ENCODE assay signal across 26 cellular contexts in the genomic region with DNA sequence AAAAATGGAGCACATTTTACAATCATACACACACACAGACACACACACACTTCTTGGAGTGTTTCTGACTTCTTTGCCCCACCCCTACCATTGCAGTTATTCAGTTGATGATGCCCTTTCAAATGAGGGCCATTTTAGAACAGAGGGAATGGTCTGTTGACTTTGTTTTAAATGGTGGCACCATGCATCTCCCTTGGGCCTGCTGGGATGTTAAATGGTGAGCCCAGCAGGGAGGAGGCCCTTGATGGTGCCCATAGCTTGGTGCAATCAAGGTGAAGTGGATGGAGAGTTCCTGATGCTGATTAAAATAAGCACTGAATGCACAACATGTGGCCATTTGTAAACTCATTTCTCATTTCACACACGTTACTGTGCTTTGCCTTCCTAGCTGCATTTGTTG. TPM values are rescaled to one million over a fixed set of nuclear protein-coding genes. Genes with fewer than 3 reads are reported as not detected.
DNase-seq lines count a peak whose midpoint lies in the region; ATAC-seq and TF ChIP-seq lines count a peak whose summit lies in the region.
"Had no signal": no experiment of that assay in that cellular context is flagged by ENCODE, and none has a peak within 500 bp of the region (broad histone marks: within the 10 kb centered on the region; RNA-seq: fewer than 3 reads in every experiment).

No MANE protein-coding gene starts in this region.

- no peak overlapping the region for H2AFZ ChIP-seq in neural progenitor cell (replicated peaks)

- H3K9me3 Mint-ChIP-seq in natural killer cell = peaks cover 0 to 5% of the 10 kb centered on the region in 2 donors
- H3K9me3 Mint-ChIP-seq in natural killer cell treated with Interleukin-12 subunit alpha and Interleukin-12 subunit beta and Interleukin-15 and Interleukin-18, amount 100 ng/mL, for 72 hours = peaks cover 3% of the 10 kb centered on the region
- H3K9me3 Mint-ChIP-seq in neural progenitor cell = peaks cover 13% of the 10 kb centered on the region

- no peak for DNase-seq in natural killer cell
- no peak for DNase-seq in natural killer cell treated with Interleukin-12 subunit alpha and Interleukin-12 subunit beta and Interleukin-15 and Interleukin-18, amount 100 ng/mL, for 72 hours (ENCODE audit: low spot score)
- peak; percentile 99 for DNase-seq in NCI-H187 treated with DMSO at 0.1 percent for 48 hours (lab: John Stamatoyannopoulos, UW)
- DNase-seq in NCI-H748 (lab: John Stamatoyannopoulos, UW; ENCODE audit: unreplicated experiment) = peak; percentile 96
- DNase-seq in neural progenitor cell (ENCODE audit: low spot score) = no peak
- DNase-seq in dedifferentiated amniotic fluid mesenchymal stem cell (ENCODE audit: extremely low spot score) = no peak
- no peak for DNase-seq in T-helper 9 cell
- DNase-seq: activated CD4-positive, alpha-beta T cell treated with anti-CD3 and anti-CD28 coated beads, Interleukin-2, amount 50 U/mL, for 48 hours; activated gamma-delta T cell; activated naive CD8-positive, alpha-beta T cell treated with anti-CD3 and anti-CD28 coated beads, Interleukin-2, amount 50 U/mL, for 24 hours; activated T-cell treated with anti-CD3 and anti-CD28 coated beads for 4 hours; body of pancreas; effector CD8-positive, alpha-beta T cell; erythroblast; foreskin keratinocyte; immature natural killer cell; left lung; naive thymus-derived CD8-positive, alpha-beta T cell; NCI-H446 treated with DMSO at 0.1 percent for 48 hours; right lobe of liver; RPMI8226; stimulated activated CD8-positive, alpha-beta memory T cell treated with anti-CD3 and anti-CD28 coated beads, Interleukin-4, amount 100 ng/mL, for 48 hours; upper lobe of right lung had no signal

- H3K27me3 Mint-ChIP-seq in natural killer cell (ENCODE audit: low read depth in 2 of 2) = no peaks in the 10 kb centered on the region
- H3K27me3 Mint-ChIP-seq in natural killer cell treated with Interleukin-12 subunit alpha and Interleukin-12 subunit beta and Interleukin-15 and Interleukin-18, amount 100 ng/mL, for 72 hours = no peaks in the 10 kb centered on the region
- peaks cover under 1% of the 10 kb centered on the region for H3K27me3 Mint-ChIP-seq in neural progenitor cell (ENCODE audit: insufficient read depth, low read depth)
- H3K27me3 Mint-ChIP-seq: activated naive CD8-positive, alpha-beta T cell treated with anti-CD3 and anti-CD28 coated beads, Interleukin-2, amount 50 U/mL, for 24 hours; B cell; naive thymus-derived CD8-positive, alpha-beta T cell had no signal

- no peaks in the 10 kb centered on the region for H3K27me3 ChIP-seq in neural progenitor cell
- H3K27me3 ChIP-seq: body of pancreas, foreskin keratinocyte, left lung, right lobe of liver, upper lobe of right lung had no signal

- no peak overlapping the region for H3K4me2 ChIP-seq in neural progenitor cell

- intact Hi-C loops in natural killer cell (cut with micrococcal nuclease) = no loop called here

- peaks cover 29% of the 10 kb centered on the region for H3K4me1 ChIP-seq in neural progenitor cell
- H3K4me1 ChIP-seq: body of pancreas, foreskin keratinocyte, left lung, right lobe of liver, upper lobe of right lung had no signal

- ATAC-seq in natural killer cell = no peak
- ATAC-seq in natural killer cell treated with Interleukin-12 subunit alpha and Interleukin-12 subunit beta and Interleukin-15 and Interleukin-18, amount 100 ng/mL, for 72 hours = no peak
- ATAC-seq in HG03025 (IDR thresholded peaks at IDR 0.05; ENCODE audit: low FRiP score, unreplicated experiment) = no peak
- ATAC-seq: activated naive CD8-positive, alpha-beta T cell treated with anti-CD3 and anti-CD28 coated beads, Interleukin-2, amount 50 U/mL, for 24 hours; body of pancreas; foreskin keratinocyte; K562; left lung; naive thymus-derived CD8-positive, alpha-beta T cell; right lobe of liver; upper lobe of right lung had no signal

- H3K27ac Mint-ChIP-seq in natural killer cell = peak overlapping the region; percentile 73 to 77
- no peak overlapping the region for H3K27ac Mint-ChIP-seq in natural killer cell treated with Interleukin-12 subunit alpha and Interleukin-12 subunit beta and Interleukin-15 and Interleukin-18, amount 100 ng/mL, for 72 hours
- H3K27ac Mint-ChIP-seq in neural progenitor cell = no peak overlapping the region
- H3K27ac Mint-ChIP-seq: activated naive CD8-positive, alpha-beta T cell treated with anti-CD3 and anti-CD28 coated beads, Interleukin-2, amount 50 U/mL, for 24 hours; B cell; naive thymus-derived CD8-positive, alpha-beta T cell had no signal

- H3F3A ChIP-seq in neural progenitor cell (ENCODE audit: low read depth) = peaks cover 5% of the 10 kb centered on the region

- no peaks in the 10 kb centered on the region for H4K20me1 ChIP-seq in neural progenitor cell (ENCODE audit: low read depth)

- no peak overlapping the region for H3K27ac ChIP-seq in neural progenitor cell
- H3K27ac ChIP-seq: body of pancreas, foreskin keratinocyte, left lung, right lobe of liver, upper lobe of right lung had no signal

- H3K9me3 ChIP-seq in neural progenitor cell (ENCODE audit: low read depth) = peaks cover 4% of the 10 kb centered on the region
- H3K9me3 ChIP-seq: body of pancreas, right lobe of liver, upper lobe of right lung had no signal

- peaks cover 4% of the 10 kb centered on the region for H3K36me3 ChIP-seq in neural progenitor cell
- H3K36me3 ChIP-seq: left lung, right lobe of liver, upper lobe of right lung had no signal

- no peak overlapping the region for H3K4me3 ChIP-seq in neural progenitor cell
- H3K4me3 ChIP-seq: body of pancreas, K562, left lung, right lobe of liver, upper lobe of right lung had no signal

- peaks cover 52 to 56% of the 10 kb centered on the region in 2 donors for H3K4me1 Mint-ChIP-seq in natural killer cell
- H3K4me1 Mint-ChIP-seq in natural killer cell treated with Interleukin-12 subunit alpha and Interleukin-12 subunit beta and Interleukin-15 and Interleukin-18, amount 100 ng/mL, for 72 hours (ENCODE audit: low read depth in 2 of 2) = peaks cover 23 to 38% of the 10 kb centered on the region in 2 donors
- peaks cover 18% of the 10 kb centered on the region for H3K4me1 Mint-ChIP-seq in neural progenitor cell

- peaks cover 7% of the 10 kb centered on the region for H3K36me3 Mint-ChIP-seq in natural killer cell
- H3K36me3 Mint-ChIP-seq in natural killer cell treated with Interleukin-12 subunit alpha and Interleukin-12 subunit beta and Interleukin-15 and Interleukin-18, amount 100 ng/mL, for 72 hours = peaks cover 8% of the 10 kb centered on the region
- peaks cover 23% of the 10 kb centered on the region for H3K36me3 Mint-ChIP-seq in neural progenitor cell

- no peak for TF ChIP-seq CTCF in natural killer cell (IDR thresholded peaks at IDR 0.05)
- TF ChIP-seq CTCF in neural progenitor cell (IDR thresholded peaks at IDR 0.05) = no peak

- H3K4me3 Mint-ChIP-seq in natural killer cell (no peak overlapping the region), neural progenitor cell (no peak overlapping the region)
- H3K4me3 Mint-ChIP-seq in natural killer cell treated with Interleukin-12 subunit alpha and Interleukin-12 subunit beta and Interleukin-15 and Interleukin-18, amount 100 ng/mL, for 72 hours = no peak overlapping the region
- H3K4me3 Mint-ChIP-seq: activated naive CD8-positive, alpha-beta T cell treated with anti-CD3 and anti-CD28 coated beads, Interleukin-2, amount 50 U/mL, for 24 hours; B cell; immature natural killer cell; naive thymus-derived CD8-positive, alpha-beta T cell had no signal

- H3K9ac ChIP-seq in neural progenitor cell = no peak overlapping the region

- H3K79me2 ChIP-seq in neural progenitor cell (ENCODE audit: low read depth) = no peaks in the 10 kb centered on the region

RNA-seq across cellular contexts. Expression of gene C12orf75, which starts 13.3 kb away (rescaled TPM):
- total RNA-seq in natural killer cell (100 to 1,000 TPM; 121 to 131 (median 128) TPM), neural progenitor cell (ENCODE audit: low replicate concordance) (32.7 and 59.9 TPM in 2 replicates)
- total RNA-seq in natural killer cell treated with Interleukin-12 subunit alpha and Interleukin-12 subunit beta and Interleukin-15 and Interleukin-18, amount 100 ng/mL, for 72 hours = 100 to 1,000 TPM in 1 of 2 donors, 10 to 100 TPM in 1; 65.5 to 159 TPM

Comparison
In these comparisons a context has a peak if more than half of its experiments do, and no peak if none do; other contexts are left out.
1. H3K27ac Mint-ChIP-seq: peak in natural killer cell (2 of 2); none in natural killer cell treated with Interleukin-12 subunit alpha and Interleukin-12 subunit beta and Interleukin-15 and Interleukin-18, amount 100 ng/mL, for 72 hours (0 of 2) and neural progenitor cell (single experiment).
2. DNase-seq: peak in NCI-H187 treated with DMSO at 0.1 percent for 48 hours (single experiment) and NCI-H748 (single experiment); none in natural killer cell (single experiment), natural killer cell treated with Interleukin-12 subunit alpha and Interleukin-12 subunit beta and Interleukin-15 and Interleukin-18, amount 100 ng/mL, for 72 hours (single experiment), neural progenitor cell (single experiment), dedifferentiated amniotic fluid mesenchymal stem cell (single experiment) and T-helper 9 cell (single experiment).